ENCODE assay signal across 17 cellular contexts in the genomic region with DNA sequence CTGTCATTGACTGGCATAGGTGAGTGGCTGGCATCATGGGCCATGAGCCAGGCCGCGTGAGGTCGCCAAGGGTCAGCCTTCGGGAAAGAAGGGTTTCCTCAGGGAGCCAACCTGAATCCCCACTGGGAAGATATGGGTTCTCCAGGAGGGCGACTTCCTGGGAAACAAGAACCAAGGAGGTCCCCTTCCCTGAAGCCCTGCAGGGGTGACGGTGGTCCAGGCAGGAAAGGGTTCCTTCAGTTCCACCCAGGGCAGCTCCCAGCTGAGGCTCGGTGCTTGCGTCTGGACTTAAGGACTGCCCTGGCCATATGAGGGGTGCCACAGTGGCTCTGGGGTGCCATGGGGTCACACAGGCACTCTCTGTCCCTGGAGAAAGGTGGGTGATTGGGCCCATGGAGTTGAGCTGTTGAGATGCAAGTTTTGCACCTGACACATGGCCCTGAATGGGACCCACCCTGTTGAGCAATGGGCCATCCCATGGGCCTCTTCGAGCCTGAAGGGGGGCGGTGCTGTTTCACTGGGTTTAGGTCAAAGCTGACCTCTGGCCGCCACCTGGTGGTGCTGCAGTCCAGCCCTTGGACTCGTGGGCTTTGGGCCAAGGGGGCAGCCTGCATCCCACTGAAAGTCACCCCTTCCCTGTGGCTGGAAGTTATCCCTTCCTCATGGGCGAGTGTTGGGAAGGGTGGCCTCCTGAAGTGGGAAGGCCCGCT.
A peak's percentile ranks its signal among the peaks of the same experiment; 100 is the strongest.
DNase-seq lines count a peak whose midpoint lies in the region; ATAC-seq and TF ChIP-seq lines count a peak whose summit lies in the region.
"Had no signal": no experiment of that assay in that cellular context is flagged by ENCODE, and none has a peak within 500 bp of the region (broad histone marks: within the 10 kb centered on the region; RNA-seq: fewer than 3 reads in every experiment).

No MANE protein-coding gene starts in this region.

- no peak overlapping the region for H3K27ac ChIP-seq in Peyer's patch
- H3K27ac ChIP-seq: BLaER1, SJSA1, testis had no signal

- no peak overlapping the region for H3K4me3 ChIP-seq in Peyer's patch
- H3K4me3 ChIP-seq: BLaER1, SJSA1, testis had no signal

- DNase-seq in Peyer's patch (peak in 2 of 3 donors; percentile 31), ecto neural progenitor cell (ENCODE audit: low spot score) (peak; percentile 7), left lobe of liver (ENCODE audit: low spot score) (peak; percentile 27), sciatic nerve (ENCODE audit: low spot score) (peak; percentile 27), NCI-H2171 treated with DMSO at 0.1 percent for 48 hours (lab: John Stamatoyannopoulos, UW) (no peak), COLO668 (lab: John Stamatoyannopoulos, UW; ENCODE audit: unreplicated experiment) (no peak), NCI-H2029 (lab: John Stamatoyannopoulos, UW) (no peak)
- DNase-seq: activated CD4-positive, alpha-beta memory T cell treated with anti-CD3 and anti-CD28 coated beads for 36 hours; DMS153; NCI-H146; stimulated activated CD4-positive, alpha-beta T cell treated with anti-CD3 and anti-CD28 coated beads, Interleukin-2, amount 100 ng/mL, for 48 hours; stimulated activated CD8-positive, alpha-beta memory T cell treated with anti-CD3 and anti-CD28 coated beads, Interleukin-4, amount 100 ng/mL, for 48 hours; T1000; testis had no signal

- peaks cover 0 to 29% (median 0%) of the 10 kb centered on the region in 4 donors for H3K9me3 ChIP-seq in Peyer's patch
- H3K9me3 ChIP-seq: SJSA1, testis had no signal

- no peak for TF ChIP-seq CTCF in Peyer's patch (IDR thresholded peaks at IDR 0.05)

- ATAC-seq in left lobe of liver: peak; percentile 18
- no peak for ATAC-seq in sciatic nerve
- ATAC-seq: naive thymus-derived CD4-positive, alpha-beta T cell had no signal

- H3K36me3 ChIP-seq in Peyer's patch: no peaks in the 10 kb centered on the region
- H3K36me3 ChIP-seq: BLaER1, SJSA1 had no signal

- H3K4me1 ChIP-seq in Peyer's patch: no peaks in the 10 kb centered on the region
- H3K4me1 ChIP-seq: BLaER1, SJSA1, testis had no signal

- no peaks in the 10 kb centered on the region for H3K27me3 ChIP-seq in Peyer's patch
- H3K27me3 ChIP-seq: BLaER1, SJSA1, testis had no signal

- no peak for TF ChIP-seq POLR2A in Peyer's patch (IDR thresholded peaks at IDR 0.05)

- intact Hi-C loops in sciatic nerve (cut with DNase I): no loop called here

Comparison
In these comparisons a context has a peak if more than half of its experiments do, and no peak if none do; other contexts are left out.
1. DNase-seq: peak in Peyer's patch (2 of 3), ecto neural progenitor cell (single experiment), left lobe of liver (single experiment) and sciatic nerve (single experiment); none in NCI-H2171 treated with DMSO at 0.1 percent for 48 hours (single experiment), COLO668 (single experiment) and NCI-H2029 (single experiment).